In genomic region chr14:29348504-29348903, GRCh38 we compare ENCODE assay signal across 16 cellular contexts.
A peak's percentile ranks its signal among the peaks of the same experiment; 100 is the strongest.
DNase-seq lines count a peak whose midpoint lies in the region; ATAC-seq, FAIRE-seq and TF ChIP-seq lines count a peak whose summit lies in the region.
"Had no signal": no experiment of that assay in that cellular context is flagged by ENCODE, and none has a peak within 500 bp of the region (broad histone marks: within the 10 kb centered on the region; RNA-seq: fewer than 3 reads in every experiment).

No MANE protein-coding gene starts in this region.

- H3K36me3 Mint-ChIP-seq in WTC11 = no peaks in the 10 kb centered on the region
- H3K36me3 Mint-ChIP-seq: CD4-positive, CD25-positive, alpha-beta regulatory T cell had no signal

- no peaks in the 10 kb centered on the region for H3K9me3 ChIP-seq in fibroblast of lung (ENCODE audit: control insufficient read depth, insufficient read depth, low read depth, low read length)

- no peak overlapping the region for H3K4me3 Mint-ChIP-seq in WTC11
- H3K4me3 Mint-ChIP-seq in stimulated activated naive CD8-positive, alpha-beta T cell treated with anti-CD3 and anti-CD28 coated beads, Interleukin-15, amount 100 ng/mL, for 72 hours = no peak overlapping the region
- H3K4me3 Mint-ChIP-seq: B cell; CD4-positive, CD25-positive, alpha-beta regulatory T cell had no signal

- CTCF ChIA-PET in WTC11 (lab: Charles Lee) = no interaction called here

- ATAC-seq in WTC11 (no peak), GM19397 (IDR thresholded peaks at IDR 0.05; ENCODE audit: unreplicated experiment) (no peak)
- ATAC-seq in stimulated activated naive CD8-positive, alpha-beta T cell treated with anti-CD3 and anti-CD28 coated beads, Interleukin-15, amount 100 ng/mL, for 72 hours = no peak
- ATAC-seq: Right ventricle myocardium inferior had no signal

- no peaks in the 10 kb centered on the region for H3K27me3 Mint-ChIP-seq in WTC11 (ENCODE audit: low read depth)
- no peaks in the 10 kb centered on the region for H3K27me3 Mint-ChIP-seq in stimulated activated naive CD8-positive, alpha-beta T cell treated with anti-CD3 and anti-CD28 coated beads, Interleukin-15, amount 100 ng/mL, for 72 hours
- H3K27me3 Mint-ChIP-seq: B cell; CD4-positive, CD25-positive, alpha-beta regulatory T cell had no signal

- H3K27ac ChIP-seq in fibroblast of lung (ENCODE audit: insufficient read depth, low read length) = no peak overlapping the region

- no peak overlapping the region for H3K4me2 ChIP-seq in fibroblast of lung (ENCODE audit: extremely low read depth, insufficient read depth, low read length)

- H3K4me1 Mint-ChIP-seq in WTC11 = no peaks in the 10 kb centered on the region
- H3K4me1 Mint-ChIP-seq in stimulated activated naive CD8-positive, alpha-beta T cell treated with anti-CD3 and anti-CD28 coated beads, Interleukin-15, amount 100 ng/mL, for 72 hours = no peaks in the 10 kb centered on the region
- H3K4me1 Mint-ChIP-seq: B cell; CD4-positive, CD25-positive, alpha-beta regulatory T cell had no signal

- H3K27ac Mint-ChIP-seq in WTC11 = no peak overlapping the region
- H3K27ac Mint-ChIP-seq in stimulated activated naive CD8-positive, alpha-beta T cell treated with anti-CD3 and anti-CD28 coated beads, Interleukin-15, amount 100 ng/mL, for 72 hours = no peak overlapping the region
- H3K27ac Mint-ChIP-seq: B cell; CD4-positive, CD25-positive, alpha-beta regulatory T cell had no signal

- no peaks in the 10 kb centered on the region for H3K27me3 ChIP-seq in fibroblast of lung (ENCODE audit: control insufficient read depth, insufficient read depth, low read length)

- no peaks in the 10 kb centered on the region for H3K79me2 ChIP-seq in fibroblast of lung (ENCODE audit: control insufficient read depth, insufficient read depth, low read length)

- H4K20me1 ChIP-seq in fibroblast of lung (ENCODE audit: control insufficient read depth, extremely low read depth, insufficient read depth, low read length) = no peaks in the 10 kb centered on the region

- no peak overlapping the region for H3K9ac ChIP-seq in fibroblast of lung (ENCODE audit: insufficient read depth, low read length)

- no peak overlapping the region for H2AFZ ChIP-seq in fibroblast of lung (ENCODE audit: low read length)

- H3K36me3 ChIP-seq in fibroblast of lung (ENCODE audit: control insufficient read depth, insufficient read depth, low read length) = no peaks in the 10 kb centered on the region

- TF ChIP-seq CTCF in fibroblast of lung (conservative IDR thresholded peaks at IDR 0.05 in 1 of 2, IDR thresholded peaks at IDR 0.05 in 1 of 2; ENCODE audit: low read depth in 1 of 2, low read length in 2 of 2) (no peak), WTC11 (IDR thresholded peaks at IDR 0.05) (no peak)

- H3K4me1 ChIP-seq in fibroblast of lung (ENCODE audit: control insufficient read depth, extremely low read depth, insufficient read depth, low read length) = no peaks in the 10 kb centered on the region

- H3K9me3 Mint-ChIP-seq in WTC11 = 0 out of 2 replicates have a peak, but pooled peaks cover 3% of the 10 kb centered on the region
- H3K9me3 Mint-ChIP-seq in stimulated activated naive CD8-positive, alpha-beta T cell treated with anti-CD3 and anti-CD28 coated beads, Interleukin-15, amount 100 ng/mL, for 72 hours = no peaks in the 10 kb centered on the region

- no peak for FAIRE-seq in urothelium cell line (lab: Jason Lieb, UNC)

- POLR2A ChIA-PET in WTC11 (lab: Charles Lee) = no interaction called here

- DNase-seq in HPDE6-E6E7 (ENCODE audit: extremely low spot score) = peak; percentile 4
- peak; percentile 73 for DNase-seq in RKO (ENCODE audit: low spot score)
- DNase-seq in fibroblast of lung (ENCODE audit: low read depth in 2 of 2) = peak; percentile 8 to 36
- peak; percentile 1 for DNase-seq in urothelium cell line (ENCODE audit: low spot score)
- no peak for DNase-seq in WTC11 (ENCODE audit: low spot score)
- no peak for DNase-seq in stimulated activated naive CD8-positive, alpha-beta T cell treated with anti-CD3 and anti-CD28 coated beads, Interleukin-15, amount 100 ng/mL, for 72 hours
- no peak for DNase-seq in activated T-cell treated with anti-CD3 and anti-CD28 coated beads, Interleukin-2, amount 50 U/mL, for 48 hours
- DNase-seq: CD4-positive, CD25-positive, alpha-beta regulatory T cell; MM.1S; NCI-H1105 treated with DMSO at 0.1 percent for 48 hours; NCI-H1694 treated with DMSO at 0.1 percent for 48 hours; NCI-H2107; NCI-H748 treated with DMSO at 0.1 percent for 48 hours had no signal

- no peak overlapping the region for H3K4me3 ChIP-seq in fibroblast of lung (replicated peaks in 1 of 4; ENCODE audit: control extremely low read depth in 1 of 4, insufficient read depth in 1 of 4, low read depth in 3 of 4, low read length in 4 of 4)

TF ChIP-seq in WTC11, 78 proteins besides CTCF, POLR2A, EP300 and RAD21:
- no peak for TF ChIP-seq CREM (CRISPR knock-in tag; IDR thresholded peaks at IDR 0.05)
- TF ChIP-seq KAT7 (CRISPR knock-in tag; IDR thresholded peaks at IDR 0.05; ENCODE audit: borderline replicate concordance) = no peak
- no peak for TF ChIP-seq HMGXB4 (CRISPR knock-in tag; IDR thresholded peaks at IDR 0.05)
- no peak for TF ChIP-seq JAZF1 (CRISPR knock-in tag; IDR thresholded peaks at IDR 0.05)
- no peak for TF ChIP-seq GABPB1 (CRISPR knock-in tag; IDR thresholded peaks at IDR 0.05)
- TF ChIP-seq HMGA2 (CRISPR knock-in tag; IDR thresholded peaks at IDR 0.05) = no peak
- TF ChIP-seq ZNF219 (CRISPR knock-in tag; IDR thresholded peaks at IDR 0.05; ENCODE audit: borderline replicate concordance) = no peak
- TF ChIP-seq ZNF423 (CRISPR knock-in tag; IDR thresholded peaks at IDR 0.05) = no peak
- no peak for TF ChIP-seq ZNF263 (CRISPR knock-in tag; IDR thresholded peaks at IDR 0.05; ENCODE audit: low read depth)
- TF ChIP-seq FOXK1 (CRISPR knock-in tag; IDR thresholded peaks at IDR 0.05) = no peak
- no peak for TF ChIP-seq ATF1 (CRISPR knock-in tag; IDR thresholded peaks at IDR 0.05)
- no peak for TF ChIP-seq OVOL2 (CRISPR knock-in tag; IDR thresholded peaks at IDR 0.05; ENCODE audit: borderline replicate concordance)
- TF ChIP-seq, protein P1, sequence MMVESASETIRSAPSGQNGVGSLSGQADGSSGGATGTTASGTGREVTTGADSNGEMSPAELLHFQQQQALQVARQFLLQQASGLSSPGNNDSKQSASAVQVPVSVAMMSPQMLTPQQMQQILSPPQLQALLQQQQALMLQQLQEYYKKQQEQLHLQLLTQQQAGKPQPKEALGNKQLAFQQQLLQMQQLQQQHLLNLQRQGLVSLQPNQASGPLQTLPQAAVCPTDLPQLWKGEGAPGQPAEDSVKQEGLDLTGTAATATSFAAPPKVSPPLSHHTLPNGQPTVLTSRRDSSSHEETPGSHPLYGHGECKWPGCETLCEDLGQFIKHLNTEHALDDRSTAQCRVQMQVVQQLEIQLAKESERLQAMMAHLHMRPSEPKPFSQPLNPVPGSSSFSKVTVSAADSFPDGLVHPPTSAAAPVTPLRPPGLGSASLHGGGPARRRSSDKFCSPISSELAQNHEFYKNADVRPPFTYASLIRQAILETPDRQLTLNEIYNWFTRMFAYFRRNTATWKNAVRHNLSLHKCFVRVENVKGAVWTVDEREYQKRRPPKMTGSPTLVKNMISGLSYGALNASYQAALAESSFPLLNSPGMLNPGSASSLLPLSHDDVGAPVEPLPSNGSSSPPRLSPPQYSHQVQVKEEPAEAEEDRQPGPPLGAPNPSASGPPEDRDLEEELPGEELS (CRISPR knock-in tag; IDR thresholded peaks at IDR 0.05) = no peak
- no peak for TF ChIP-seq ELF4 (CRISPR knock-in tag; IDR thresholded peaks at IDR 0.05; ENCODE audit: low read depth)
- TF ChIP-seq NFE2L1 (CRISPR knock-in tag; IDR thresholded peaks at IDR 0.05) = no peak
- TF ChIP-seq GRHL2 (CRISPR knock-in tag; IDR thresholded peaks at IDR 0.05; ENCODE audit: insufficient replicate concordance, severe bottlenecking) = no peak
- TF ChIP-seq NR3C1 (CRISPR knock-in tag; conservative IDR thresholded peaks at IDR 0.05; ENCODE audit: low read depth) = no peak
- no peak for TF ChIP-seq MYBL2 (CRISPR knock-in tag; IDR thresholded peaks at IDR 0.05)

Comparison
In these comparisons a context has a peak if more than half of its experiments do, and no peak if none do; other contexts are left out.
1. DNase-seq: peak in HPDE6-E6E7 (single experiment), RKO (single experiment), fibroblast of lung (2 of 2) and urothelium cell line (single experiment); none in WTC11 (single experiment), stimulated activated naive CD8-positive, alpha-beta T cell treated with anti-CD3 and anti-CD28 coated beads, Interleukin-15, amount 100 ng/mL, for 72 hours (0 of 2) and activated T-cell treated with anti-CD3 and anti-CD28 coated beads, Interleukin-2, amount 50 U/mL, for 48 hours (0 of 2).